21 cellular contexts compared by ENCODE assay signal in genomic region chr3:123290962-123291361, GRCh38.
"Had no signal": no experiment of that assay in that cellular context is flagged by ENCODE, and none has a peak within 500 bp of the region (broad histone marks: within the 10 kb centered on the region; RNA-seq: fewer than 3 reads in every experiment).

No MANE protein-coding gene starts in this region.

- H3K4me3 ChIP-seq: left ventricle myocardium inferior, thoracic aorta had no signal

- H3K4me1 Mint-ChIP-seq: stimulated activated naive CD8-positive, alpha-beta T cell treated with anti-CD3 and anti-CD28 coated beads, Interleukin-15, amount 100 ng/mL, for 72 hours had no signal

- H3K9me3 ChIP-seq: left ventricle myocardium inferior, thoracic aorta had no signal

- H3K36me3 Mint-ChIP-seq: natural killer cell; stimulated activated effector memory CD8-positive, alpha-beta T cell treated with anti-CD3 and anti-CD28 coated beads, Interleukin-12 subunit alpha, Interleukin-12 subunit beta, amount 100 ng/mL, for 72 hours had no signal

- H3K27ac ChIP-seq: left ventricle myocardium inferior, parathyroid adenoma had no signal

- H3K9me3 Mint-ChIP-seq: activated naive CD4-positive, alpha-beta T cell treated with anti-CD3 and anti-CD28 coated beads for 36 hours; natural killer cell; T-helper 1 cell treated with Interleukin-12 subunit alpha and Interleukin-12 subunit beta and Interleukin-4 antibody, amounts not matched to agents 30 μg/mL and 1 μg/mL, for 36 hours had no signal

- H3K27ac Mint-ChIP-seq: activated naive CD4-positive, alpha-beta T cell treated with anti-CD3 and anti-CD28 coated beads for 36 hours; activated T-cell treated with anti-CD3 and anti-CD28 coated beads, Interleukin-2, amount 50 U/mL, for 24 hours; natural killer cell; stimulated activated naive CD8-positive, alpha-beta T cell treated with anti-CD3 and anti-CD28 coated beads, Interleukin-15, amount 100 ng/mL, for 72 hours; T-helper 1 cell treated with Interleukin-12 subunit alpha and Interleukin-12 subunit beta and Interleukin-4 antibody, amounts not matched to agents 30 μg/mL and 1 μg/mL, for 36 hours had no signal

- DNase-seq: activated CD4-positive, alpha-beta T cell treated with anti-CD3 and anti-CD28 coated beads for 4 hours; activated CD4-positive, alpha-beta T cell treated with anti-CD3 and anti-CD28 coated beads, Interleukin-2, amount 50 U/mL, for 48 hours; activated CD4-positive, CD25-positive, alpha-beta regulatory T cell; activated naive CD4-positive, alpha-beta T cell treated with anti-CD3 and anti-CD28 coated beads for 36 hours; activated T-cell treated with anti-CD3 and anti-CD28 coated beads, Interleukin-2, amount 50 U/mL, for 24 hours; effector CD4-positive, alpha-beta T cell; glutamatergic neuron; hippocampal formation; left ventricle myocardium inferior; mammary epithelial cell; midbrain; natural killer cell; right cardiac atrium; stimulated activated CD4-positive, alpha-beta T cell treated with anti-CD3 and anti-CD28 coated beads, Interleukin-2, amount 100 ng/mL, for 24 hours; stimulated activated naive CD8-positive, alpha-beta T cell treated with anti-CD3 and anti-CD28 coated beads, Interleukin-15, amount 100 ng/mL, for 72 hours; T1000 had no signal

- ATAC-seq: esophagus mucosa; natural killer cell; right cardiac atrium; stimulated activated effector memory CD8-positive, alpha-beta T cell treated with anti-CD3 and anti-CD28 coated beads, Interleukin-12 subunit alpha, Interleukin-12 subunit beta, amount 100 ng/mL, for 72 hours; stimulated activated naive CD8-positive, alpha-beta T cell treated with anti-CD3 and anti-CD28 coated beads, Interleukin-15, amount 100 ng/mL, for 72 hours had no signal

- H3K4me3 Mint-ChIP-seq: activated naive CD4-positive, alpha-beta T cell treated with anti-CD3 and anti-CD28 coated beads for 36 hours; activated T-cell treated with anti-CD3 and anti-CD28 coated beads, Interleukin-2, amount 50 U/mL, for 24 hours; natural killer cell; stimulated activated effector memory CD8-positive, alpha-beta T cell treated with anti-CD3 and anti-CD28 coated beads, Interleukin-12 subunit alpha, Interleukin-12 subunit beta, amount 100 ng/mL, for 72 hours; stimulated activated naive CD8-positive, alpha-beta T cell treated with anti-CD3 and anti-CD28 coated beads, Interleukin-15, amount 100 ng/mL, for 72 hours; T-helper 1 cell treated with Interleukin-12 subunit alpha and Interleukin-12 subunit beta and Interleukin-4 antibody, amounts not matched to agents 30 μg/mL and 1 μg/mL, for 36 hours had no signal

- H3K9ac ChIP-seq: parathyroid adenoma had no signal

- H2AFZ ChIP-seq: parathyroid adenoma had no signal

- H3K4me1 ChIP-seq: parathyroid adenoma had no signal
